14 cellular contexts compared by ENCODE assay signal in genomic region chr7:89401690-89402089, GRCh38.
DNase-seq lines count a peak whose midpoint lies in the region; ATAC-seq and TF ChIP-seq lines count a peak whose summit lies in the region.
"Had no signal": no experiment of that assay in that cellular context is flagged by ENCODE, and none has a peak within 500 bp of the region (broad histone marks: within the 10 kb centered on the region; RNA-seq: fewer than 3 reads in every experiment).

No MANE protein-coding gene starts in this region.

- H3K4me3 ChIP-seq in left ventricle myocardium inferior (no peak overlapping the region), heart left ventricle (no peak overlapping the region), adipocyte (ENCODE audit: low read length) (no peak overlapping the region), mesenchymal stem cell (ENCODE audit: insufficient read depth in 1 of 2, low read depth in 1 of 2, low read length in 2 of 2) (peak overlapping the region in 1 of 2 experiments; percentile 12), vagina (no peak overlapping the region)
- H3K4me3 ChIP-seq: GM23248, HAP-1 had no signal

- TF ChIP-seq POLR2A in heart left ventricle (IDR thresholded peaks at IDR 0.05) = no peak
- TF ChIP-seq POLR2A in vagina (IDR thresholded peaks at IDR 0.05) = no peak

- H3K27me3 ChIP-seq in left ventricle myocardium inferior (ENCODE audit: low read depth) = no peaks in the 10 kb centered on the region
- H3K27me3 ChIP-seq in heart left ventricle = no peaks in the 10 kb centered on the region
- no peaks in the 10 kb centered on the region for H3K27me3 ChIP-seq in adipocyte (replicated peaks; ENCODE audit: control insufficient read depth, insufficient read depth, low read length)
- H3K27me3 ChIP-seq in mesenchymal stem cell (ENCODE audit: control insufficient read depth in 1 of 2, insufficient read depth in 1 of 2, low read length in 2 of 2) = no peaks in the 10 kb centered on the region
- H3K27me3 ChIP-seq in vagina = no peaks in the 10 kb centered on the region
- H3K27me3 ChIP-seq: BE2C had no signal

- no peak for DNase-seq in left ventricle myocardium inferior
- DNase-seq in heart left ventricle = no peak
- DNase-seq in adipocyte (ENCODE audit: low read depth) = no peak
- DNase-seq in mesenchymal stem cell = no peak
- no peak for DNase-seq in vagina (ENCODE audit: extremely low spot score in 2 of 2)
- no peak for DNase-seq in caudate nucleus (lab: John Stamatoyannopoulos, UW)
- DNase-seq: BE2C; C1 segment of cervical spinal cord; CD4-positive, CD25-positive, alpha-beta regulatory T cell; CD8-positive, alpha-beta memory T cell; COR-L47; GM23248 had no signal

- whole genome bisulfite sequencing in heart left ventricle, 4 donors = 58 to 69% (median 63%) methylated on average over 4 of the region's 4 CpGs
- 83% methylated on average over 2 of the region's 4 CpGs for WGBS in mesenchymal stem cell

- H3K9ac ChIP-seq in adipocyte (ENCODE audit: low read length) (peak overlapping the region; percentile 22), mesenchymal stem cell (ENCODE audit: low read length) (peak overlapping the region; percentile 17)
- H3K9ac ChIP-seq: GM23248 had no signal

- ATAC-seq in heart left ventricle = no peak
- no peak for ATAC-seq in HG02798 (IDR thresholded peaks at IDR 0.05; ENCODE audit: poor library complexity, unreplicated experiment)

- H2BK12ac ChIP-seq in mesenchymal stem cell (ENCODE audit: low read length in 2 of 2) = no peak overlapping the region

- H3K36me3 ChIP-seq in left ventricle myocardium inferior (no peaks in the 10 kb centered on the region), heart left ventricle (no peaks in the 10 kb centered on the region), adipocyte (ENCODE audit: control insufficient read depth, insufficient read depth, low read length, severe bottlenecking) (no peaks in the 10 kb centered on the region), mesenchymal stem cell (ENCODE audit: control insufficient read depth in 1 of 2, insufficient read depth in 2 of 2, low read depth in 1 of 2, low read length in 2 of 2) (no peaks in the 10 kb centered on the region), vagina (no peaks in the 10 kb centered on the region)
- H3K36me3 ChIP-seq: BE2C, HAP-1 had no signal

- H2BK120ac ChIP-seq in mesenchymal stem cell (ENCODE audit: low read depth, low read length) = no peak overlapping the region

- no peak overlapping the region for H2AFZ ChIP-seq in mesenchymal stem cell (ENCODE audit: low read depth, low read length)
- H2AFZ ChIP-seq: GM23248 had no signal

- no peak overlapping the region for H3K18ac ChIP-seq in mesenchymal stem cell (ENCODE audit: low read depth in 1 of 2, low read length in 2 of 2)

- H2BK15ac ChIP-seq in mesenchymal stem cell (ENCODE audit: low read depth, poor library complexity, severe bottlenecking) = no peak overlapping the region

- no peak overlapping the region for H3K14ac ChIP-seq in mesenchymal stem cell (ENCODE audit: low read length in 2 of 2)

- H4K91ac ChIP-seq in mesenchymal stem cell (ENCODE audit: low read length) = no peak overlapping the region

- H3K4me2 ChIP-seq in mesenchymal stem cell (ENCODE audit: low read length, poor library complexity, severe bottlenecking) = no peak overlapping the region

- no peak overlapping the region for H4K8ac ChIP-seq in mesenchymal stem cell (ENCODE audit: low read length)

- H3K4ac ChIP-seq in mesenchymal stem cell (ENCODE audit: low read depth in 1 of 2, low read length in 2 of 2) = no peak overlapping the region

- no peaks in the 10 kb centered on the region for H3K4me1 ChIP-seq in left ventricle myocardium inferior
- H3K4me1 ChIP-seq in heart left ventricle = peaks cover 0 to 4% (median 0%) of the 10 kb centered on the region in 12 donors
- H3K4me1 ChIP-seq in adipocyte (ENCODE audit: control insufficient read depth, insufficient read depth, low read length) = peaks cover 26% of the 10 kb centered on the region
- no peaks in the 10 kb centered on the region for H3K4me1 ChIP-seq in mesenchymal stem cell (ENCODE audit: control insufficient read depth, insufficient read depth, low read depth, low read length)
- no peaks in the 10 kb centered on the region for H3K4me1 ChIP-seq in vagina
- H3K4me1 ChIP-seq: BE2C, HAP-1 had no signal

- H3K27ac ChIP-seq in left ventricle myocardium inferior (replicated peaks) (peak overlapping the region; percentile 5), heart left ventricle (no peak overlapping the region), mesenchymal stem cell (ENCODE audit: low read length, poor library complexity, severe bottlenecking) (no peak overlapping the region), vagina (peak overlapping the region; percentile 15), caudate nucleus (ENCODE audit: low read depth, low read length) (no peak overlapping the region)
- H3K27ac ChIP-seq: GM23248 had no signal

- H3K9me3 ChIP-seq in left ventricle myocardium inferior (replicated peaks) (peaks cover 11% of the 10 kb centered on the region), heart left ventricle (peaks cover 0 to 2% (median 0%) of the 10 kb centered on the region in 12 donors), adipocyte (ENCODE audit: control insufficient read depth, low read length) (no peaks in the 10 kb centered on the region), mesenchymal stem cell (ENCODE audit: control insufficient read depth, low read length) (no peaks in the 10 kb centered on the region), vagina (no peaks in the 10 kb centered on the region)
- H3K9me3 ChIP-seq: BE2C, HAP-1 had no signal

- no peak for TF ChIP-seq CTCF in left ventricle myocardium inferior (IDR thresholded peaks at IDR 0.05; ENCODE audit: borderline replicate concordance)
- no peak for TF ChIP-seq CTCF in heart left ventricle (IDR thresholded peaks at IDR 0.05)
- TF ChIP-seq CTCF in vagina (IDR thresholded peaks at IDR 0.05) = no peak

- intact Hi-C loops in left ventricle myocardium inferior (cut with micrococcal nuclease) = no loop called here
- intact Hi-C loops in heart left ventricle (cut with DNase I) = no loop called here
- intact Hi-C loops in vagina (cut with DNase I) = no loop called here

- no peak overlapping the region for H2BK5ac ChIP-seq in mesenchymal stem cell (ENCODE audit: low read depth, low read length, poor library complexity, severe bottlenecking)

- H2AK5ac ChIP-seq in mesenchymal stem cell (ENCODE audit: low read length, severe bottlenecking) = no peak overlapping the region

- H3K79me1 ChIP-seq in mesenchymal stem cell (replicated peaks; ENCODE audit: low read length, poor library complexity, severe bottlenecking) = no peaks in the 10 kb centered on the region

- H3K23ac ChIP-seq in mesenchymal stem cell (ENCODE audit: low read length in 2 of 2) = no peak overlapping the region

Comparison
In these comparisons a context has a peak if more than half of its experiments do, and no peak if none do; other contexts are left out.
1. H3K27ac ChIP-seq: peak in left ventricle myocardium inferior (single experiment) and vagina (single experiment); none in heart left ventricle (0 of 12), mesenchymal stem cell (single experiment) and caudate nucleus (single experiment).